Comparison of ENCODE assay signal across 20 cellular contexts in the genomic region with DNA sequence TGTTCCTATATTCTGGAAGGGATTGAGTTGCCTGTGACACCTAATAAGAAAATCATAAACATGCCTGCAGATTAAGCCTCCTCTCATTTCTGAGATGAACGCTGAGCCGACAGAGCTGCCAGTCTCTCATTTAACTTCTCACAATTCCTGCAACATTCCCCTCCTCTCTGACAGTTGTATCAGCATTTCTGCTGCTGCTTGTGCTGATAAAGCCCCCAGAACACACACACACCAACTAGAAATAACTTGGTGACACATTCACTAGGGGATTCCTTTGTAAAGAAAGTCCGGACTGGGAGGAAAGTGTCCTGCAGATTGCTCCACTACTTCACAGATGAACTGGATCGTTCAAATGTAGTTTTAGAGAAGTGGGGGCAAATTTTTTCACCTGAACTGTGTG.
DNase-seq lines count a peak whose midpoint lies in the region; ATAC-seq lines count a peak whose summit lies in the region.
"Had no signal": no experiment of that assay in that cellular context is flagged by ENCODE, and none has a peak within 500 bp of the region (broad histone marks: within the 10 kb centered on the region; RNA-seq: fewer than 3 reads in every experiment).

No MANE protein-coding gene starts in this region.

- H2BK12ac ChIP-seq in mesenchymal stem cell (ENCODE audit: low read length in 2 of 2) (no peak overlapping the region), neuronal stem cell (ENCODE audit: low read length) (no peak overlapping the region)

- no peak overlapping the region for H2BK15ac ChIP-seq in mesenchymal stem cell (ENCODE audit: low read depth, poor library complexity, severe bottlenecking)
- H2BK15ac ChIP-seq in neuronal stem cell (ENCODE audit: low read length), result no peak overlapping the region

- H3K9me3 ChIP-seq in mesenchymal stem cell (ENCODE audit: control insufficient read depth, low read length) (no peaks in the 10 kb centered on the region), neuronal stem cell (replicated peaks in 1 of 2; ENCODE audit: control insufficient read depth in 2 of 2, insufficient read depth in 1 of 2, low read depth in 1 of 2, low read length in 2 of 2) (no peaks in the 10 kb centered on the region)
- H3K9me3 ChIP-seq: BLaER1, Peyer's patch had no signal

- no peak overlapping the region for H3K4me3 Mint-ChIP-seq in activated naive CD8-positive, alpha-beta T cell treated with anti-CD3 and anti-CD28 coated beads for 36 hours
- no peak overlapping the region for H3K4me3 Mint-ChIP-seq in T-helper 2 cell treated with Interferon-gamma antibody and Interleukin-4, amounts not matched to agents 5 μg/mL and 100 μg/mL, for 36 hours
- H3K4me3 Mint-ChIP-seq: CD4-positive, CD25-positive, alpha-beta regulatory T cell had no signal

- DNase-seq in ELF-1 (ENCODE audit: low read depth, low spot score) (peak; percentile 10), OCI-M1 (lab: John Stamatoyannopoulos, UW) (peak; percentile 26), mesenchymal stem cell (no peak), neuronal stem cell (ENCODE audit: low spot score) (no peak), Kasumi-1 (lab: John Stamatoyannopoulos, UW) (no peak)
- no peak for DNase-seq in activated naive CD8-positive, alpha-beta T cell treated with anti-CD3 and anti-CD28 coated beads for 36 hours
- DNase-seq in T-helper 2 cell treated with Interferon-gamma antibody and Interleukin-4, amounts not matched to agents 5 μg/mL and 100 μg/mL, for 36 hours (ENCODE audit: low spot score), result no peak
- DNase-seq: CD4-positive, CD25-positive, alpha-beta regulatory T cell; DMS53; H7; IMR-90; KG1; MM.1S; NCI-H2029; NCI-H446; NCI-H526 treated with DMSO at 0.1 percent for 48 hours; Peyer's patch; SHP77 treated with DMSO at 0.1 percent for 48 hours had no signal

- 32% methylated on average over 4 of the region's 4 CpGs for WGBS in mesenchymal stem cell
- WGBS in neuronal stem cell (ENCODE audit: extremely low coverage in 2 of 2, insufficient read length in 2 of 2, insufficient replicate concordance in 1 of 2), 2 donors, result no CpG with 5 or more reads among the region's 4 CpGs

- no peak overlapping the region for H2BK120ac ChIP-seq in mesenchymal stem cell (ENCODE audit: low read depth, low read length)
- H2BK120ac ChIP-seq in neuronal stem cell (ENCODE audit: low read depth, low read length), result no peak overlapping the region

- H3K23ac ChIP-seq in mesenchymal stem cell (ENCODE audit: low read length in 2 of 2), result no peak overlapping the region
- no peak overlapping the region for H3K23ac ChIP-seq in neuronal stem cell (ENCODE audit: low read depth, low read length, poor library complexity)

- H3K18ac ChIP-seq in mesenchymal stem cell (ENCODE audit: low read depth in 1 of 2, low read length in 2 of 2) (no peak overlapping the region), neuronal stem cell (ENCODE audit: low read length) (no peak overlapping the region)

- H3K9ac ChIP-seq in mesenchymal stem cell (ENCODE audit: low read length), result no peak overlapping the region
- H3K9ac ChIP-seq in neuronal stem cell (ENCODE audit: low read depth, low read length, poor library complexity), result no peak overlapping the region
- H3K9ac ChIP-seq: BLaER1 had no signal

- H3K4ac ChIP-seq in mesenchymal stem cell (ENCODE audit: low read depth in 1 of 2, low read length in 2 of 2), result no peak overlapping the region
- H3K4ac ChIP-seq in neuronal stem cell (ENCODE audit: low read length), result no peak overlapping the region

- no peak overlapping the region for H3K4me3 ChIP-seq in mesenchymal stem cell (ENCODE audit: insufficient read depth in 1 of 2, low read depth in 1 of 2, low read length in 2 of 2)
- no peak overlapping the region for H3K4me3 ChIP-seq in neuronal stem cell (ENCODE audit: low read length in 2 of 2)
- H3K4me3 ChIP-seq: BLaER1, Peyer's patch had no signal

- H4K91ac ChIP-seq in mesenchymal stem cell (ENCODE audit: low read length), result no peak overlapping the region
- no peak overlapping the region for H4K91ac ChIP-seq in neuronal stem cell (ENCODE audit: low read depth, low read length, poor library complexity)

- no peak overlapping the region for H3K27ac Mint-ChIP-seq in activated naive CD8-positive, alpha-beta T cell treated with anti-CD3 and anti-CD28 coated beads for 36 hours
- no peak overlapping the region for H3K27ac Mint-ChIP-seq in T-helper 2 cell treated with Interferon-gamma antibody and Interleukin-4, amounts not matched to agents 5 μg/mL and 100 μg/mL, for 36 hours
- H3K27ac Mint-ChIP-seq: CD4-positive, CD25-positive, alpha-beta regulatory T cell had no signal

- H3K4me2 ChIP-seq in mesenchymal stem cell (ENCODE audit: low read length, poor library complexity, severe bottlenecking), result no peak overlapping the region
- no peak overlapping the region for H3K4me2 ChIP-seq in neuronal stem cell (ENCODE audit: insufficient read depth, low read length, poor library complexity, severe bottlenecking)
- H3K4me2 ChIP-seq: BLaER1 had no signal

- H4K8ac ChIP-seq in mesenchymal stem cell (ENCODE audit: low read length), result no peak overlapping the region
- H4K8ac ChIP-seq in neuronal stem cell (ENCODE audit: low read depth, low read length), result no peak overlapping the region

- H3K36me3 Mint-ChIP-seq in activated naive CD8-positive, alpha-beta T cell treated with anti-CD3 and anti-CD28 coated beads for 36 hours, result no peaks in the 10 kb centered on the region
- H3K36me3 Mint-ChIP-seq in T-helper 2 cell treated with Interferon-gamma antibody and Interleukin-4, amounts not matched to agents 5 μg/mL and 100 μg/mL, for 36 hours (ENCODE audit: low read depth), result no peaks in the 10 kb centered on the region
- H3K36me3 Mint-ChIP-seq: CD4-positive, CD25-positive, alpha-beta regulatory T cell had no signal

- H3K36me3 ChIP-seq in mesenchymal stem cell (ENCODE audit: control insufficient read depth in 1 of 2, insufficient read depth in 2 of 2, low read depth in 1 of 2, low read length in 2 of 2), result no peaks in the 10 kb centered on the region
- H3K36me3 ChIP-seq in neuronal stem cell (replicated peaks in 1 of 2; ENCODE audit: control insufficient read depth in 2 of 2, insufficient read depth in 2 of 2, low read length in 2 of 2), result no peaks in the 10 kb centered on the region
- H3K36me3 ChIP-seq: BLaER1, Peyer's patch had no signal

- H3K79me1 ChIP-seq in mesenchymal stem cell (replicated peaks; ENCODE audit: low read length, poor library complexity, severe bottlenecking) (no peaks in the 10 kb centered on the region), neuronal stem cell (ENCODE audit: low read depth, low read length) (no peaks in the 10 kb centered on the region)

- H3K4me1 Mint-ChIP-seq in activated naive CD8-positive, alpha-beta T cell treated with anti-CD3 and anti-CD28 coated beads for 36 hours, result no peaks in the 10 kb centered on the region
- H3K4me1 Mint-ChIP-seq in T-helper 2 cell treated with Interferon-gamma antibody and Interleukin-4, amounts not matched to agents 5 μg/mL and 100 μg/mL, for 36 hours (ENCODE audit: low read depth), result no peaks in the 10 kb centered on the region
- H3K4me1 Mint-ChIP-seq: CD4-positive, CD25-positive, alpha-beta regulatory T cell had no signal

- H3K27ac ChIP-seq in mesenchymal stem cell (ENCODE audit: low read length, poor library complexity, severe bottlenecking) (no peak overlapping the region), neuronal stem cell (replicated peaks; ENCODE audit: low read length) (no peak overlapping the region)
- H3K27ac ChIP-seq: BLaER1, Peyer's patch had no signal

- H2BK5ac ChIP-seq in mesenchymal stem cell (ENCODE audit: low read depth, low read length, poor library complexity, severe bottlenecking), result no peak overlapping the region
- H2BK5ac ChIP-seq in neuronal stem cell (ENCODE audit: low read length), result no peak overlapping the region

- no peak for ATAC-seq in HG02571 (IDR thresholded peaks at IDR 0.05; ENCODE audit: unreplicated experiment)

- H3K14ac ChIP-seq in mesenchymal stem cell (ENCODE audit: low read length in 2 of 2), result no peak overlapping the region
- H3K14ac ChIP-seq in neuronal stem cell (ENCODE audit: low read length), result no peak overlapping the region

- H2AFZ ChIP-seq in mesenchymal stem cell (ENCODE audit: low read depth, low read length) (peak overlapping the region; percentile 56), neuronal stem cell (ENCODE audit: low read length) (peak overlapping the region; percentile 65)

- H2AK5ac ChIP-seq in mesenchymal stem cell (ENCODE audit: low read length, severe bottlenecking), result no peak overlapping the region
- no peak overlapping the region for H2AK5ac ChIP-seq in neuronal stem cell (ENCODE audit: low read depth, low read length)

- no peaks in the 10 kb centered on the region for H3K9me3 Mint-ChIP-seq in activated naive CD8-positive, alpha-beta T cell treated with anti-CD3 and anti-CD28 coated beads for 36 hours
- H3K9me3 Mint-ChIP-seq in T-helper 2 cell treated with Interferon-gamma antibody and Interleukin-4, amounts not matched to agents 5 μg/mL and 100 μg/mL, for 36 hours, result no peaks in the 10 kb centered on the region
- H3K9me3 Mint-ChIP-seq: CD4-positive, CD25-positive, alpha-beta regulatory T cell had no signal

- H3K27me3 ChIP-seq in mesenchymal stem cell (ENCODE audit: control insufficient read depth in 1 of 2, insufficient read depth in 1 of 2, low read length in 2 of 2) (no peaks in the 10 kb centered on the region), neuronal stem cell (ENCODE audit: control insufficient read depth in 3 of 3, insufficient read depth in 3 of 3, low read depth in 1 of 3, low read length in 3 of 3) (no peaks in the 10 kb centered on the region)
- H3K27me3 ChIP-seq: BLaER1, Peyer's patch had no signal

- no peaks in the 10 kb centered on the region for H3K27me3 Mint-ChIP-seq in activated naive CD8-positive, alpha-beta T cell treated with anti-CD3 and anti-CD28 coated beads for 36 hours
- no peaks in the 10 kb centered on the region for H3K27me3 Mint-ChIP-seq in T-helper 2 cell treated with Interferon-gamma antibody and Interleukin-4, amounts not matched to agents 5 μg/mL and 100 μg/mL, for 36 hours (ENCODE audit: low read depth)

- H3K4me1 ChIP-seq in mesenchymal stem cell (ENCODE audit: control insufficient read depth, insufficient read depth, low read depth, low read length) (no peaks in the 10 kb centered on the region), neuronal stem cell (ENCODE audit: control insufficient read depth in 2 of 2, insufficient read depth in 1 of 2, low read depth in 1 of 2, low read length in 2 of 2) (peaks cover 2 to 3% of the 10 kb centered on the region in 2 donors)
- H3K4me1 ChIP-seq: BLaER1, Peyer's patch had no signal

Comparison
In these comparisons a context has a peak if more than half of its experiments do, and no peak if none do; other contexts are left out.
1. DNase-seq: peak in ELF-1 (single experiment) and OCI-M1 (single experiment); none in mesenchymal stem cell (single experiment), neuronal stem cell (single experiment), activated naive CD8-positive, alpha-beta T cell treated with anti-CD3 and anti-CD28 coated beads for 36 hours (single experiment), T-helper 2 cell treated with Interferon-gamma antibody and Interleukin-4, amounts not matched to agents 5 μg/mL and 100 μg/mL, for 36 hours (single experiment) and Kasumi-1 (0 of 2).